Comparison of ENCODE assay signal across 8 cellular contexts in the genomic region with DNA sequence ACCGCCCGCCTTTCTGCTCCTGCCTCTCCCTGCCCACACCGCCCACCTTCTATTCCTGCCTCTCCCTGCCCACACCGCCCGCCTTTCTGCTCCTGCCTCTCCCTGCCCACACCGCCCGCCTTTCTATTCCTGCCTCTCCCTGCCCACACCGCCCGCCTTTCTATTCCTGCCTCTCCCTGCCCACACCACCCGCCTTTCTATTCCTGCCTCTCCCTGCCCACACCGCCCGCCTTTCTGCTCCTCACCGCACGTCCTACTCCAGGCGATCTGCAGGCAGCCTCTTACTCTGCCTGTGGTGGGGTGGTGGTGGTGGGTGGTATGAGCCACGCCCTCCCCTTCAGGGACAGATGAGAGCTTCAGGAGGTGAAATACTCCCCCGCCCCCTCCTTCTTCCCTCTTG.
DNase-seq lines count a peak whose midpoint lies in the region; FAIRE-seq and TF ChIP-seq lines count a peak whose summit lies in the region.
"Not testable (repeated sequence)": the region's sequence is repeated elsewhere in the genome, so short reads cannot be mapped to it uniquely, and the experiment has no call there.

No MANE protein-coding gene starts in this region.

- FAIRE-seq in urothelium cell line (lab: Jason Lieb, UNC), result peak; percentile 99

- in situ Hi-C loops in astrocyte of the cerebellum (cut with HindIII; ENCODE audit: low sequenced_read_pairs), result not testable (repeated sequence)

- peak; percentile 23 for DNase-seq in Daoy (ENCODE audit: low read depth)
- peak in 4 of 5 donors; percentile 3 to 58 (median 24) for DNase-seq in T-helper 1 cell
- peak; percentile 10 for DNase-seq in activated T-cell treated with anti-CD3 and anti-CD28 coated beads for 1 hour (ENCODE audit: low read depth)
- peak; percentile 9 for DNase-seq in astrocyte of the cerebellum (ENCODE audit: low read depth)
- DNase-seq in fibroblast of pulmonary artery (ENCODE audit: low read depth), result peak; percentile 8
- peak; percentile 96 for DNase-seq in mesenteric fat pad (ENCODE audit: low spot score)
- DNase-seq in stimulated activated CD4-positive, alpha-beta T cell treated with anti-CD3 and anti-CD28 coated beads, Interleukin-1b, Interleukin-23, amount 100 ng/mL, for 48 hours, result peak; percentile 14
- peak; percentile 91 for DNase-seq in urothelium cell line (ENCODE audit: low spot score)

- TF ChIP-seq CTCF in astrocyte of the cerebellum (IDR thresholded peaks at IDR 0.05; ENCODE audit: low read depth, low read length, missing control alignments); fibroblast of pulmonary artery (IDR thresholded peaks at IDR 0.05; ENCODE audit: low read length, missing control alignments): not testable (repeated sequence)

- H3K4me3 ChIP-seq in astrocyte of the cerebellum (ENCODE audit: low read depth, low read length); fibroblast of pulmonary artery (replicated peaks; ENCODE audit: low read depth, low read length): not testable (repeated sequence)

Comparison
In these comparisons a context has a peak if more than half of its experiments do, and no peak if none do; other contexts are left out.
1. DNase-seq: peak in every context shown above with its lines; median percentile 96 in mesenteric fat pad; 91 in urothelium cell line; 24 in T-helper 1 cell; 23 in Daoy; 14 in stimulated activated CD4-positive, alpha-beta T cell treated with anti-CD3 and anti-CD28 coated beads, Interleukin-1b, Interleukin-23, amount 100 ng/mL, for 48 hours; 10 in activated T-cell treated with anti-CD3 and anti-CD28 coated beads for 1 hour; 9 in astrocyte of the cerebellum; 8 in fibroblast of pulmonary artery.